ENCODE assay signal across 7 cellular contexts in the genomic region with DNA sequence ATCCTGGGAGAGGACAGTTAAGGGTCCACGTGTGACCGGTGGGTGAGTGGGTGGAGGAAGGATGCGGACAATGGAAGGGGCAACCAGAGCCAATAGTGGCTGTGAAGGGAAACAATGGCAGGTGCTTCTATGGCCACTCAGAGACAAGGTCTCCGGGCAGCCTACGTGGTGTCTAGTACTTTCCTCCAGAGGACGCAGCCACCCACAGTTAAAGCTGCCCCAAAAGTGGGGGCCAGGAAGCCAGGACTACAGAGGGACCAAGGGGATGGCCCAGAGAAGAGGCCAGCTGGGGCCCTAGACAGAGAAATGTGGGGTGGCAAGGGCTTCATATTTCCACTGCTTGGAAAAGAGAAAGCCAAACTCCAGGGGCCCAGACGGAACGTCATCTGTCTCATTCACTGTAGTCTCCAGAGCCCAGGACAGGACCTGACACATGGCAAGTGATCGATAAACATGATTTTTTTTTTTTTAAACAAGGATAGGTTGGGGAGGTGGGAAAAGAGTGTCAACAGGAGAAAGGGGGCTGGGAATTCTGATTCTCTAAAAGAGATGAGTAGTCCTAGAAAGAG. TPM values are rescaled to one million over a fixed set of nuclear protein-coding genes. Genes with fewer than 3 reads are reported as not detected.
DNase-seq lines count a peak whose midpoint lies in the region; ATAC-seq and TF ChIP-seq lines count a peak whose summit lies in the region.

No MANE protein-coding gene starts in this region.

- peak overlapping the region; percentile 62 for H3K4me3 Mint-ChIP-seq in activated CD4-positive, alpha-beta memory T cell treated with anti-CD3 and anti-CD28 coated beads for 36 hours
- H3K4me3 Mint-ChIP-seq in stimulated activated naive B cell treated with anti-CD40 and anti-IgM and Interleukin-4, amounts not matched to agents 10 μg/mL and 1 μg/mL and 100 μg/mL, for 72 hours: peak overlapping the region; percentile 71 to 74

- no peaks in the 10 kb centered on the region for H3K9me2 ChIP-seq in hepatocyte (replicated peaks; ENCODE audit: insufficient read depth)

- H3K36me3 ChIP-seq in hepatocyte (replicated peaks; ENCODE audit: insufficient read depth, low read depth): no peaks in the 10 kb centered on the region

- no peaks in the 10 kb centered on the region for H3K27me3 Mint-ChIP-seq in activated CD4-positive, alpha-beta memory T cell treated with anti-CD3 and anti-CD28 coated beads for 36 hours
- H3K27me3 Mint-ChIP-seq in stimulated activated naive B cell treated with anti-CD40 and anti-IgM and Interleukin-4, amounts not matched to agents 10 μg/mL and 1 μg/mL and 100 μg/mL, for 72 hours: no peaks in the 10 kb centered on the region

- H3K79me2 ChIP-seq in hepatocyte: peaks cover 53% of the 10 kb centered on the region

- peaks cover 33% of the 10 kb centered on the region for H3K4me1 ChIP-seq in hepatocyte (ENCODE audit: insufficient read depth)

- H3K27ac Mint-ChIP-seq in activated CD4-positive, alpha-beta memory T cell treated with anti-CD3 and anti-CD28 coated beads for 36 hours: no peak overlapping the region
- peak overlapping the region; percentile 94 for H3K27ac Mint-ChIP-seq in stimulated activated naive B cell treated with anti-CD40 and anti-IgM and Interleukin-4, amounts not matched to agents 10 μg/mL and 1 μg/mL and 100 μg/mL, for 72 hours

- peak overlapping the region; percentile 99 for H3K27ac ChIP-seq in hepatocyte

- peaks cover 35% of the 10 kb centered on the region for H3K4me1 Mint-ChIP-seq in activated CD4-positive, alpha-beta memory T cell treated with anti-CD3 and anti-CD28 coated beads for 36 hours (ENCODE audit: low read depth)
- H3K4me1 Mint-ChIP-seq in stimulated activated naive B cell treated with anti-CD40 and anti-IgM and Interleukin-4, amounts not matched to agents 10 μg/mL and 1 μg/mL and 100 μg/mL, for 72 hours: peaks cover 0 to 33% of the 10 kb centered on the region in 2 donors

- WGBS in hepatocyte (ENCODE audit: low lambda C conversion rate, missing lambda C conversion rate): 75% methylated on average over 9 of the region's 9 CpGs

- peaks cover 5% of the 10 kb centered on the region for H3K36me3 Mint-ChIP-seq in activated CD4-positive, alpha-beta memory T cell treated with anti-CD3 and anti-CD28 coated beads for 36 hours
- H3K36me3 Mint-ChIP-seq in stimulated activated naive B cell treated with anti-CD40 and anti-IgM and Interleukin-4, amounts not matched to agents 10 μg/mL and 1 μg/mL and 100 μg/mL, for 72 hours: peaks cover 13 to 26% of the 10 kb centered on the region in 2 donors

- H3K9me3 ChIP-seq in hepatocyte (ENCODE audit: low read depth): no peaks in the 10 kb centered on the region

- DNase-seq in HK-2 (ENCODE audit: unreplicated experiment): peak; percentile 17
- no peak for DNase-seq in activated CD4-positive, alpha-beta memory T cell treated with anti-CD3 and anti-CD28 coated beads for 36 hours
- DNase-seq in hepatocyte (ENCODE audit: low spot score): no peak
- DNase-seq in stimulated activated naive B cell treated with anti-CD40 and anti-IgM and Interleukin-4, amounts not matched to agents 10 μg/mL and 1 μg/mL and 100 μg/mL, for 72 hours: no peak
- DNase-seq in NCI-H187 (lab: John Stamatoyannopoulos, UW): no peak
- DNase-seq in LoVo (ENCODE audit: low spot score): no peak

- intact Hi-C loops in activated CD4-positive, alpha-beta memory T cell treated with anti-CD3 and anti-CD28 coated beads for 36 hours (cut with micrococcal nuclease): loop anchor here (1.0 kb wide), 1 partner anchor 28 kb away; no protein-coding TSS in a partner anchor

- POLR2A ChIA-PET in activated CD4-positive, alpha-beta memory T cell treated with anti-CD3 and anti-CD28 coated beads for 36 hours (lab: Charles Lee): interaction anchor here (0.6 to 5.3 kb wide), 6 partner anchors 10 to 466 kb away, joined by 3 to 95 read pairs (median 10); a partner anchor contains a TSS

- peak overlapping the region; percentile 2 for H3K4me3 ChIP-seq in hepatocyte

- H4K20me1 ChIP-seq in hepatocyte (ENCODE audit: insufficient read depth, poor library complexity, severe bottlenecking): peaks cover 36% of the 10 kb centered on the region

- CTCF ChIA-PET in activated CD4-positive, alpha-beta memory T cell treated with anti-CD3 and anti-CD28 coated beads for 36 hours (lab: Charles Lee): interaction anchor here (1.0 to 8.7 kb wide), 4 partner anchors 14 to 79 kb away, joined by 3 to 62 read pairs (median 8); a partner anchor contains a TSS

- no peak for TF ChIP-seq CTCF in hepatocyte (IDR thresholded peaks at IDR 0.05; ENCODE audit: poor library complexity)

- no peaks in the 10 kb centered on the region for H3K9me3 Mint-ChIP-seq in activated CD4-positive, alpha-beta memory T cell treated with anti-CD3 and anti-CD28 coated beads for 36 hours
- H3K9me3 Mint-ChIP-seq in stimulated activated naive B cell treated with anti-CD40 and anti-IgM and Interleukin-4, amounts not matched to agents 10 μg/mL and 1 μg/mL and 100 μg/mL, for 72 hours: no peaks in the 10 kb centered on the region

- H3K27me3 ChIP-seq in hepatocyte: no peaks in the 10 kb centered on the region

- no peak for ATAC-seq in stimulated activated naive B cell treated with anti-CD40 and anti-IgM and Interleukin-4, amounts not matched to agents 10 μg/mL and 1 μg/mL and 100 μg/mL, for 72 hours (replicated peaks)
- no peak for ATAC-seq in HG03432 (IDR thresholded peaks at IDR 0.05; ENCODE audit: unreplicated experiment)

- peak overlapping the region; percentile 87 for H3K4me2 ChIP-seq in hepatocyte

- H2AFZ ChIP-seq in hepatocyte: no peak overlapping the region

RNA-seq across cellular contexts. Expression of a gene that starts 0.9 kb away (rescaled TPM):
- total RNA-seq in activated CD4-positive, alpha-beta memory T cell treated with anti-CD3 and anti-CD28 coated beads for 36 hours: 10 to 100 TPM; 48.9 to 56.3 TPM
- total RNA-seq in hepatocyte: 35.3 and 36.5 TPM in 2 replicates
- polyA plus RNA-seq in hepatocyte: 107 and 143 TPM in 2 replicates

RNA-seq across cellular contexts. Expression of a gene that starts 9.7 kb away (rescaled TPM):
- total RNA-seq in activated CD4-positive, alpha-beta memory T cell treated with anti-CD3 and anti-CD28 coated beads for 36 hours: 10 to 100 TPM; 30.1 to 30.4 TPM
- 8.2 and 8.5 TPM in 2 replicates for total RNA-seq in hepatocyte
- polyA plus RNA-seq in hepatocyte: 44.6 and 85.7 TPM in 2 replicates

RNA-seq across cellular contexts. Expression of a gene that starts 23.1 kb away (rescaled TPM):
- total RNA-seq in activated CD4-positive, alpha-beta memory T cell treated with anti-CD3 and anti-CD28 coated beads for 36 hours: 10 to 100 TPM; 32.6 to 35.3 TPM
- 21.1 and 25.3 TPM in 2 replicates for total RNA-seq in hepatocyte
- polyA plus RNA-seq in hepatocyte: 12.8 and 13.6 TPM in 2 replicates

RNA-seq across cellular contexts. Expression of a gene that starts 29.2 kb away (rescaled TPM):
- total RNA-seq in activated CD4-positive, alpha-beta memory T cell treated with anti-CD3 and anti-CD28 coated beads for 36 hours: 1 to 10 TPM; 2.5 to 2.8 TPM
- total RNA-seq in hepatocyte: not detected in 2 replicates
- polyA plus RNA-seq in hepatocyte: not detected in 2 replicates

RNA-seq across cellular contexts. Expression of a gene that starts 34.8 kb away (rescaled TPM):
- under 1 TPM; 0.12 TPM for total RNA-seq in activated CD4-positive, alpha-beta memory T cell treated with anti-CD3 and anti-CD28 coated beads for 36 hours
- 0.48 and 0.77 TPM in 2 replicates for total RNA-seq in hepatocyte
- polyA plus RNA-seq in hepatocyte: 1.5 and 2.6 TPM in 2 replicates
